In genomic region chr11:112605093-112605666, GRCh38 we compare ENCODE assay signal across 19 cellular contexts.
DNase-seq lines count a peak whose midpoint lies in the region; ATAC-seq and TF ChIP-seq lines count a peak whose summit lies in the region.
"Had no signal": no experiment of that assay in that cellular context is flagged by ENCODE, and none has a peak within 500 bp of the region (broad histone marks: within the 10 kb centered on the region; RNA-seq: fewer than 3 reads in every experiment).

No MANE protein-coding gene starts in this region.

- no peak overlapping the region for H3K9ac ChIP-seq in mammary epithelial cell (ENCODE audit: insufficient read depth, low read length)

- in situ Hi-C loops in mammary epithelial cell (cut with MboI; ENCODE audit: low sequenced_read_pairs in 2 of 2) = no loop called here
- in situ Hi-C loops in astrocyte of the cerebellum (cut with HindIII; ENCODE audit: low sequenced_read_pairs) = no loop called here

- no peaks in the 10 kb centered on the region for H4K20me1 ChIP-seq in mammary epithelial cell (ENCODE audit: insufficient read depth, low read length)

- TF ChIP-seq CTCF in mammary epithelial cell (conservative IDR thresholded peaks at IDR 0.05 in 1 of 2, IDR thresholded peaks at IDR 0.05 in 1 of 2; ENCODE audit: extremely low read depth in 1 of 2, insufficient read depth in 1 of 2, low read depth in 1 of 2, low read length in 2 of 2) (no peak), breast epithelium (IDR thresholded peaks at IDR 0.05) (no peak), astrocyte of the cerebellum (IDR thresholded peaks at IDR 0.05; ENCODE audit: low read depth, low read length, missing control alignments) (no peak)

- CTCF ChIA-PET in mammary epithelial cell (lab: Charles Lee; ENCODE audit: low non-redundant PET) = no interaction called here

- TF ChIP-seq POLR2A in breast epithelium (IDR thresholded peaks at IDR 0.05) = no peak

- H3K4me3 ChIP-seq in mammary epithelial cell (replicated peaks in 1 of 3; ENCODE audit: insufficient read depth in 1 of 3, low read depth in 2 of 3, low read length in 3 of 3) (no peak overlapping the region), breast epithelium (no peak overlapping the region), astrocyte of the cerebellum (ENCODE audit: low read depth, low read length) (no peak overlapping the region)
- H3K4me3 ChIP-seq: colonic mucosa had no signal

- H3K9me3 ChIP-seq in mammary epithelial cell (replicated peaks; ENCODE audit: insufficient read depth, low read length) (no peaks in the 10 kb centered on the region), breast epithelium (no peaks in the 10 kb centered on the region)
- H3K9me3 ChIP-seq: colonic mucosa had no signal

- no peak overlapping the region for H2AFZ ChIP-seq in mammary epithelial cell (ENCODE audit: low read depth, low read length)

- no peaks in the 10 kb centered on the region for H3K36me3 ChIP-seq in mammary epithelial cell (ENCODE audit: insufficient read depth, low read length)
- no peaks in the 10 kb centered on the region for H3K36me3 ChIP-seq in breast epithelium
- H3K36me3 ChIP-seq: colonic mucosa had no signal

- ATAC-seq in GM19324 (IDR thresholded peaks at IDR 0.05; ENCODE audit: low FRiP score, unreplicated experiment) = no peak
- ATAC-seq in GM18511 (IDR thresholded peaks at IDR 0.05; ENCODE audit: unreplicated experiment) = no peak
- ATAC-seq: left cardiac atrium had no signal

- H3K79me2 ChIP-seq in mammary epithelial cell (ENCODE audit: insufficient read depth, low read length) = no peaks in the 10 kb centered on the region

- H3K27me3 ChIP-seq in mammary epithelial cell (ENCODE audit: insufficient read depth, low read length) (no peaks in the 10 kb centered on the region), breast epithelium (no peaks in the 10 kb centered on the region)
- H3K27me3 ChIP-seq: colonic mucosa had no signal

- dilution Hi-C loops in mammary epithelial cell (cut with HindIII; ENCODE audit: low sequenced_read_pairs) = no loop called here

- no peak overlapping the region for H3K4me2 ChIP-seq in mammary epithelial cell (ENCODE audit: insufficient read depth, low read depth, low read length)

- H3K27ac ChIP-seq in mammary epithelial cell (ENCODE audit: insufficient read depth, low read depth, low read length) (no peak overlapping the region), breast epithelium (no peak overlapping the region)
- H3K27ac ChIP-seq: colonic mucosa had no signal

- no peaks in the 10 kb centered on the region for H3K4me1 ChIP-seq in mammary epithelial cell (ENCODE audit: insufficient read depth, low read length)
- no peaks in the 10 kb centered on the region for H3K4me1 ChIP-seq in breast epithelium
- H3K4me1 ChIP-seq: colonic mucosa had no signal

- BruUV-seq in mammary epithelial cell (replicated peaks; lab: Mats Ljungman, UMichigan) = no TSS peak

- intact Hi-C loops in mammary epithelial cell (cut with micrococcal nuclease) = no loop called here
- intact Hi-C loops in breast epithelium (cut with DNase I; ENCODE audit: low total_unique reads) = no loop called here

- DNase-seq in mammary epithelial cell = peak; percentile 91
- no peak for DNase-seq in breast epithelium (ENCODE audit: low spot score in 2 of 2)
- DNase-seq in astrocyte of the cerebellum (ENCODE audit: low read depth) = peak; percentile 4
- DNase-seq in inferior parietal cortex (ENCODE audit: extremely low spot score) = peak; percentile 47
- no peak for DNase-seq in NCI-H774 (lab: John Stamatoyannopoulos, UW)
- no peak for DNase-seq in GM03348 (ENCODE audit: low spot score)
- DNase-seq: aorta; CD4-positive, CD25-positive, alpha-beta regulatory T cell; colonic mucosa; DND-41; left cardiac atrium; NCI-H1417; NCI-H524; posterior cingulate gyrus; SHP77; stimulated activated CD4-positive, alpha-beta T cell treated with anti-CD3 and anti-CD28 coated beads, Interleukin-1b, Interleukin-23, amount 100 ng/mL, for 48 hours; T-helper 1 cell had no signal

Comparison
In these comparisons a context has a peak if more than half of its experiments do, and no peak if none do; other contexts are left out.
1. DNase-seq: peak in mammary epithelial cell (single experiment), astrocyte of the cerebellum (single experiment) and inferior parietal cortex (single experiment); none in breast epithelium (0 of 2), NCI-H774 (single experiment) and GM03348 (single experiment).